In genomic region chr13:107901230-107901629, GRCh38 we compare ENCODE assay signal across 4 cellular contexts.
"Had no signal": no experiment of that assay in that cellular context is flagged by ENCODE, and none has a peak within 500 bp of the region (broad histone marks: within the 10 kb centered on the region; RNA-seq: fewer than 3 reads in every experiment).

No MANE protein-coding gene starts in this region.

- H3K4me3 Mint-ChIP-seq: H9, IgD-negative memory B cell had no signal

- H3K27me3 Mint-ChIP-seq: IgD-negative memory B cell had no signal

- H3K27ac ChIP-seq: GM23248 had no signal

- H2AFZ ChIP-seq: GM23248 had no signal

- H3K36me3 Mint-ChIP-seq: IgD-negative memory B cell had no signal

- H3K9ac ChIP-seq: GM23248 had no signal

- DNase-seq: H9, KG1 had no signal

- H3K4me1 Mint-ChIP-seq: H9, IgD-negative memory B cell had no signal

- H3K4me3 ChIP-seq: GM23248 had no signal

- H3K27ac Mint-ChIP-seq: H9, IgD-negative memory B cell had no signal
